In the genomic region with DNA sequence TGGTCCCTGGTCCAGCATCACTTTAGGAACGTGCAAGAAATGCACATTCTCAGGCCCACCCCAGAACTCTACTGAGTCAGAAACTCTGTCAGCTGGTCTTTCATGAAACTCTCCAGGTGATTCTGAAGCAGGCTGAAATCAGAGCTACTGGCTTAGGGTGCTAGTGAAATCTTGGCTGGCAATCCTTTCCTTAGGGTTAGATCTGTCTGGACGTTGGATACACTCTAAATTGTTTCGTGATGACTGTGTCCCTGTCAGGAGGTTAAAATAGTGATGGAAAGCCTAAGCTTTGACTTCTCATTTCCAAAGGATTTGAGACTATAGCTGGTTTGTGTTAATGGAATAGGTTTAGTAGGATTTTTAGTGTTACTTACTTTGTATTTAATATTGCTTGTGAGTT, we compare ENCODE assay signal across 13 cellular contexts.
DNase-seq lines count a peak whose midpoint lies in the region; ATAC-seq and TF ChIP-seq lines count a peak whose summit lies in the region.
"Had no signal": no experiment of that assay in that cellular context is flagged by ENCODE, and none has a peak within 500 bp of the region (broad histone marks: within the 10 kb centered on the region; RNA-seq: fewer than 3 reads in every experiment).

No MANE protein-coding gene starts in this region.

- ATAC-seq in Panc1: peak; percentile 66; the same call in 1 of the 2 replicates
- ATAC-seq in omental fat pad (ENCODE audit: low FRiP score): peak; percentile 61
- ATAC-seq in HG02678 (IDR thresholded peaks at IDR 0.05; ENCODE audit: unreplicated experiment): no peak
- no peak for ATAC-seq in HG02884 (IDR thresholded peaks at IDR 0.05; ENCODE audit: unreplicated experiment)
- ATAC-seq in GM21381 (IDR thresholded peaks at IDR 0.05; ENCODE audit: unreplicated experiment): no peak
- ATAC-seq: GM23338 had no signal

- DNase-seq in A172 (ENCODE audit: low spot score): peak; percentile 54
- peak; percentile 17 for DNase-seq in Panc1 (ENCODE audit: low read depth, low spot score)
- DNase-seq in esophagus muscularis mucosa (ENCODE audit: extremely low spot score): no peak
- no peak for DNase-seq in omental fat pad (ENCODE audit: low spot score)
- no peak for DNase-seq in activated naive CD4-positive, alpha-beta T cell (lab: John Stamatoyannopoulos, UW)
- DNase-seq: activated B cell treated with CpG ODN at 0.5 μM for 24 hours; amygdala; left colon; stimulated activated CD4-positive, alpha-beta T cell treated with anti-CD3 and anti-CD28 coated beads, Interleukin-4, amount 100 ng/mL, for 1 hour had no signal

- H3K4me3 ChIP-seq in Panc1 (ENCODE audit: low read depth in 2 of 2, low read length in 2 of 2): no peak overlapping the region
- no peak overlapping the region for H3K4me3 ChIP-seq in esophagus muscularis mucosa
- H3K4me3 ChIP-seq: GM23338 had no signal

- H3K27me3 ChIP-seq in Panc1 (ENCODE audit: control insufficient read depth, insufficient read depth, low read length): no peaks in the 10 kb centered on the region
- H3K27me3 ChIP-seq in esophagus muscularis mucosa: no peaks in the 10 kb centered on the region

- no TSS peak for BruUV-seq in Panc1 (replicated peaks; lab: Mats Ljungman, UMichigan)

- no peak for TF ChIP-seq POLR2A in esophagus muscularis mucosa (IDR thresholded peaks at IDR 0.05; ENCODE audit: low read depth)

- H3K9me3 ChIP-seq in Panc1 (ENCODE audit: control insufficient read depth, insufficient read depth, low read depth, low read length): no peaks in the 10 kb centered on the region
- H3K9me3 ChIP-seq in esophagus muscularis mucosa: no peaks in the 10 kb centered on the region

- CTCF ChIA-PET in Panc1 (lab: Charles Lee): no interaction called here

- POLR2A ChIA-PET in Panc1 (lab: Charles Lee): no interaction called here

- no peaks in the 10 kb centered on the region for H3K36me3 ChIP-seq in Panc1 (ENCODE audit: control insufficient read depth, insufficient read depth, low read length)
- H3K36me3 ChIP-seq in esophagus muscularis mucosa: peaks cover 0 to 7% (median 0%) of the 10 kb centered on the region in 4 donors

- H3K4me1 ChIP-seq in Panc1 (ENCODE audit: control insufficient read depth, insufficient read depth, low read length) (peaks cover 6% of the 10 kb centered on the region; the same call in 1 of the 2 replicates), esophagus muscularis mucosa (peaks cover 76 to 98% (median 93%) of the 10 kb centered on the region in 4 donors)

- no peak for TF ChIP-seq EP300 in esophagus muscularis mucosa (IDR thresholded peaks at IDR 0.05)

- 35% methylated on average over 3 of the region's 3 CpGs for WGBS in esophagus muscularis mucosa

- TF ChIP-seq CTCF in Panc1 (IDR thresholded peaks at IDR 0.05) (no peak), esophagus muscularis mucosa (IDR thresholded peaks at IDR 0.05) (no peak), omental fat pad (IDR thresholded peaks at IDR 0.05) (no peak)

- H3K27ac ChIP-seq in Panc1 (ENCODE audit: low read length): no peak overlapping the region
- H3K27ac ChIP-seq in esophagus muscularis mucosa (replicated peaks in 1 of 4): peak overlapping the region; percentile 87 to 93 (median 88)

- intact Hi-C loops in Panc1 (cut with micrococcal nuclease; ENCODE audit: unreplicated experiment) (no loop called here), esophagus muscularis mucosa (cut with DNase I) (no loop called here)

- in situ Hi-C loops in Panc1 (cut with HindIII; ENCODE audit: low pct_unique_long_range_greater_than_20kb, low sequenced_read_pairs): no loop called here

Comparison
In these comparisons a context has a peak if more than half of its experiments do, and no peak if none do; other contexts are left out.
1. DNase-seq: peak in A172 (single experiment) and Panc1 (single experiment); none in esophagus muscularis mucosa (single experiment), omental fat pad (single experiment) and activated naive CD4-positive, alpha-beta T cell (0 of 4).
2. ATAC-seq: peak in Panc1 (single experiment) and omental fat pad (single experiment); none in HG02678 (single experiment), HG02884 (single experiment) and GM21381 (single experiment).